In the genomic region with DNA sequence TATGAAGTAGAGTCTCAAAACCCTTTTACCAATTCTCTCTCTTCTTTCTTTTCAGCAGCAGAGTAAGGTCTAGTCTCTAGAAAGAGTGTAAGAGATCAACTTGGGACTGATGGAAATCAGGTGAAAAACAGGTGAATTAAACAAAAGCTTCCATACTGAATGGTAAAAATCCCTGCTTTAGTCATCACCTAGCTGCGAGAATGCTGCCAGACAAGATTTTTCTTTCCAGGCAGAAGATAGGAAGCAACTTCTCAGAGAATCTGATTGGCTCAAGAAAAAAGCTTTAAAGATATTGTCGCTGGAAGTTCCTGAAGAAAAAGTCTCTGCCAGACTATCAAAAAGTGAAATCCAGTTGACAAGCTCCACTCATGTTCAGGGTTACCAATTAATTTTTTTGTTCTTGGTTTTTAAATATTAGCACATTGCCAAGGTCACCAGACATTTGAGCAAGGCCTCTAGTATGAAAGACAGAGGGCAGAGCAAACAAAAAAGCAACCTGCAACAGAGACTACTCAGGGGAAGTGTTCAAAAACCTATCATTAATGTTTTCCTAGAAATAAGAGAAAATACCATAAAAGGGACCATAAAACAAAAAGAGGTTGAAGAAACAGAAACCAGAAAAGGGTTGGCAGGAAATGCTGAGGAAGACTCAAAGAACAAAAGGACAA, we compare ENCODE assay signal across 1 cellular context.
TF ChIP-seq lines count a peak whose summit lies in the region.

No MANE protein-coding gene starts in this region.

TF ChIP-seq in SK-N-SH, 30 proteins besides CTCF, POLR2A, EP300 and RAD21:
- TF ChIP-seq NRF1 (IDR thresholded peaks at IDR 0.05; ENCODE audit: low read depth, low read length) (no peak), TEAD4 (IDR thresholded peaks at IDR 0.05; ENCODE audit: borderline replicate concordance, insufficient read depth) (no peak), NFIC (IDR thresholded peaks at IDR 0.05; ENCODE audit: borderline replicate concordance) (no peak), GABPA (IDR thresholded peaks at IDR 0.05; ENCODE audit: low read depth) (no peak), GATA2 (CRISPR knock-in tag; IDR thresholded peaks at IDR 0.05) (no peak), MEF2A (IDR thresholded peaks at IDR 0.05; ENCODE audit: borderline replicate concordance, low read depth) (no peak), ELF1 (IDR thresholded peaks at IDR 0.05) (no peak), POLR2AphosphoS5 (IDR thresholded peaks at IDR 0.05; ENCODE audit: low read depth, low read length) (no peak), MAX (IDR thresholded peaks at IDR 0.05; ENCODE audit: low read depth) (no peak), RCOR1 (IDR thresholded peaks at IDR 0.05; ENCODE audit: low read length) (no peak), TAF1 (IDR thresholded peaks at IDR 0.05; ENCODE audit: borderline replicate concordance, low read depth, low read length) (no peak), REST (IDR thresholded peaks at IDR 0.05; ENCODE audit: low read depth, low read length) (no peak)
- TF ChIP-seq, protein P1, sequence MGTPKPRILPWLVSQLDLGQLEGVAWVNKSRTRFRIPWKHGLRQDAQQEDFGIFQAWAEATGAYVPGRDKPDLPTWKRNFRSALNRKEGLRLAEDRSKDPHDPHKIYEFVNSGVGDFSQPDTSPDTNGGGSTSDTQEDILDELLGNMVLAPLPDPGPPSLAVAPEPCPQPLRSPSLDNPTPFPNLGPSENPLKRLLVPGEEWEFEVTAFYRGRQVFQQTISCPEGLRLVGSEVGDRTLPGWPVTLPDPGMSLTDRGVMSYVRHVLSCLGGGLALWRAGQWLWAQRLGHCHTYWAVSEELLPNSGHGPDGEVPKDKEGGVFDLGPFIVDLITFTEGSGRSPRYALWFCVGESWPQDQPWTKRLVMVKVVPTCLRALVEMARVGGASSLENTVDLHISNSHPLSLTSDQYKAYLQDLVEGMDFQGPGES (IDR thresholded peaks at IDR 0.05; ENCODE audit: low read depth, low read length), result no peak
